ENCODE assay signal across 8 cellular contexts in genomic region chr20:45933231-45934045, GRCh38. TPM values are rescaled to one million over a fixed set of nuclear protein-coding genes. Genes with fewer than 3 reads are reported as not detected.
DNase-seq lines count a peak whose midpoint lies in the region; ATAC-seq, FAIRE-seq and TF ChIP-seq lines count a peak whose summit lies in the region.

No MANE protein-coding gene starts in this region.

- H3F3A ChIP-seq in DOHH2 (ENCODE audit: control insufficient read depth, insufficient read depth) = no peaks in the 10 kb centered on the region; the same call in 1 of the 2 replicates

- POLR2A ChIA-PET in endothelial cell of umbilical vein (lab: Charles Lee) = interaction anchor here (0.6 to 2.9 kb wide), 8 partner anchors 9 to 74 kb away, joined by 3 to 26 read pairs (median 10); partner anchors contain the start of genes CTSA, NEURL2, PLTP and ZSWIM1

- CTCF ChIA-PET in endothelial cell of umbilical vein (lab: Charles Lee) = interaction anchor here (0.8 to 4.9 kb wide), 10 partner anchors 9 to 110 kb away, joined by 3 to 50 read pairs (median 6); partner anchors contain the start of genes CTSA, NEURL2, PLTP and ZSWIM1

- H3K36me3 ChIP-seq in DOHH2 (ENCODE audit: control insufficient read depth, low read length) = peaks cover 29% of the 10 kb centered on the region
- H3K36me3 ChIP-seq in HUES6 (ENCODE audit: control insufficient read depth, insufficient read depth, low read length) = peaks cover 14% of the 10 kb centered on the region
- H3K36me3 ChIP-seq in endothelial cell of umbilical vein (ENCODE audit: control insufficient read depth in 2 of 2, extremely low read depth in 1 of 2, insufficient read depth in 2 of 2, low read length in 2 of 2) = peaks cover 3 to 7% of the 10 kb centered on the region in 2 experiments

- BruUV-seq in endothelial cell of umbilical vein (replicated peaks; lab: Mats Ljungman, UMichigan) = TSS peak; percentile 50

- H3K9me3 ChIP-seq in DOHH2 (ENCODE audit: control insufficient read depth, insufficient read depth, low read length) (no peaks in the 10 kb centered on the region), HUES6 (ENCODE audit: control insufficient read depth, insufficient read depth, low read depth, low read length) (no peaks in the 10 kb centered on the region), endothelial cell of umbilical vein (replicated peaks; ENCODE audit: control insufficient read depth, insufficient read depth, low read length) (no peaks in the 10 kb centered on the region)

- H3K4me2 ChIP-seq in DOHH2 (ENCODE audit: low read length) (peak overlapping the region; percentile 92), endothelial cell of umbilical vein (ENCODE audit: insufficient read depth, low read length) (peak overlapping the region; percentile 82)

- TF ChIP-seq CTCF in DOHH2 (IDR thresholded peaks at IDR 0.05; ENCODE audit: low read depth, low read length, poor library complexity, severe bottlenecking) (peak; percentile 56), endothelial cell of umbilical vein (IDR thresholded peaks at IDR 0.05; ENCODE audit: extremely low read depth in 1 of 2, insufficient read depth in 1 of 2, low read depth in 1 of 2, low read length in 2 of 2) (peak in 1 of 2 donors; percentile 35)

- H3K9ac ChIP-seq in HUES6 (ENCODE audit: low read length) = peak overlapping the region; percentile 100
- peak overlapping the region; percentile 98 for H3K9ac ChIP-seq in endothelial cell of umbilical vein (replicated peaks; ENCODE audit: extremely low read depth, insufficient read depth, low read length)

- peak; percentile 92 for FAIRE-seq in endothelial cell of umbilical vein (lab: Jason Lieb, UNC)

- DNase-seq in NOMO-1 treated with DMSO at 0.1 percent for 48 hours (lab: John Stamatoyannopoulos, UW; ENCODE audit: unreplicated experiment) = peak; percentile 68
- peak; percentile 81 for DNase-seq in activated CD8-positive, alpha-beta memory T cell treated with anti-CD3 and anti-CD28 coated beads, Interleukin-2, amount 50 U/mL, for 48 hours
- peak; percentile 67 for DNase-seq in endothelial cell of umbilical vein (ENCODE audit: low read depth, low spot score)
- DNase-seq in midbrain (lab: John Stamatoyannopoulos, UW) = peak; percentile 67
- DNase-seq in stimulated activated CD8-positive, alpha-beta memory T cell treated with anti-CD3 and anti-CD28 coated beads, Interleukin-4, amount 100 ng/mL, for 48 hours = peak; percentile 73

- H2AFZ ChIP-seq in endothelial cell of umbilical vein (ENCODE audit: low read depth, low read length) = no peak overlapping the region

- no peak for ATAC-seq in HG02571 (IDR thresholded peaks at IDR 0.05; ENCODE audit: unreplicated experiment)

- dilution Hi-C loops in endothelial cell of umbilical vein (cut with MboI; ENCODE audit: extremely low pct_ligation_motif_present, low sequenced_read_pairs) = no loop called here

- peak overlapping the region; percentile 81 for H3K4me3 ChIP-seq in DOHH2 (ENCODE audit: low read length)
- H3K4me3 ChIP-seq in HUES6 (ENCODE audit: low read depth, low read length) = peak overlapping the region; percentile 83
- H3K4me3 ChIP-seq in endothelial cell of umbilical vein (replicated peaks in 1 of 3; ENCODE audit: insufficient read depth in 1 of 3, low read depth in 1 of 3, low read length in 3 of 3) = peak overlapping the region; percentile 26 to 97 (median 84)

- H3K9me1 ChIP-seq in endothelial cell of umbilical vein (replicated peaks; ENCODE audit: control insufficient read depth, extremely low read depth, insufficient read depth, low read length) = no peaks in the 10 kb centered on the region

- H3K79me2 ChIP-seq in DOHH2 (ENCODE audit: control insufficient read depth, low read length) = peaks cover 47% of the 10 kb centered on the region
- H3K79me2 ChIP-seq in endothelial cell of umbilical vein (ENCODE audit: control insufficient read depth, insufficient read depth, low read length) = peaks cover 20% of the 10 kb centered on the region

- H3K27me3 ChIP-seq in DOHH2 (ENCODE audit: control insufficient read depth, low read length) (no peaks in the 10 kb centered on the region), HUES6 (ENCODE audit: control insufficient read depth, insufficient read depth, low read length) (no peaks in the 10 kb centered on the region), endothelial cell of umbilical vein (ENCODE audit: control insufficient read depth in 2 of 2, insufficient read depth in 2 of 2, low read length in 2 of 2) (no peaks in the 10 kb centered on the region)

- H3K4me1 ChIP-seq in DOHH2 (ENCODE audit: control insufficient read depth, low read length) (peaks cover 14% of the 10 kb centered on the region), HUES6 (ENCODE audit: control insufficient read depth, insufficient read depth, low read length) (peaks cover 25% of the 10 kb centered on the region), endothelial cell of umbilical vein (ENCODE audit: control insufficient read depth, extremely low read depth, insufficient read depth, low read length) (peaks cover 14% of the 10 kb centered on the region)

- H4K20me1 ChIP-seq in DOHH2 (ENCODE audit: control insufficient read depth, insufficient read depth, low read depth, low read length) (peaks cover 4% of the 10 kb centered on the region; the same call in 1 of the 2 replicates), endothelial cell of umbilical vein (replicated peaks; ENCODE audit: control insufficient read depth, extremely low read depth, insufficient read depth, low read length) (no peaks in the 10 kb centered on the region)

- H3K27ac ChIP-seq in DOHH2 (ENCODE audit: low read depth, low read length) (peak overlapping the region; percentile 73), HUES6 (ENCODE audit: low read depth, low read length) (peak overlapping the region; percentile 100), endothelial cell of umbilical vein (ENCODE audit: insufficient read depth, low read depth, low read length) (peak overlapping the region; percentile 89)

- H3K9me2 ChIP-seq in DOHH2 (replicated peaks; ENCODE audit: control insufficient read depth, low read length) = no peaks in the 10 kb centered on the region

- no peak for TF ChIP-seq POLR2A in endothelial cell of umbilical vein (IDR thresholded peaks at IDR 0.05; ENCODE audit: low read depth, low read length)

- intact Hi-C loops in endothelial cell of umbilical vein (cut with micrococcal nuclease) = loop anchor here (1.0 to 2.0 kb wide), 5 partner anchors 39 to 111 kb away; partner anchors contain the start of genes ACOT8, ZNF335, ZSWIM1 and ZSWIM3

TF ChIP-seq in endothelial cell of umbilical vein, 7 proteins besides CTCF, POLR2A, EP300 and RAD21 (continues in another document):
- TF ChIP-seq JUN (IDR thresholded peaks at IDR 0.05; ENCODE audit: borderline replicate concordance, insufficient read depth, insufficient read length, low read depth) (no peak), EZH2 (IDR thresholded peaks at IDR 0.05; ENCODE audit: borderline replicate concordance, low read depth, low read length, severe bottlenecking) (no peak)

RNA-seq across cellular contexts. Expression of gene PCIF1, which starts 1.0 kb away (rescaled TPM):
- total RNA-seq in endothelial cell of umbilical vein = 25.8 and 27.2 TPM in 2 replicates
- 26.4 and 27.6 TPM in 2 replicates for polyA plus RNA-seq in endothelial cell of umbilical vein
- polyA plus RNA-seq in endothelial cell of umbilical vein (2011; cell fraction: cytosol; rRNA removed) = 19.2 and 22.7 TPM in 2 replicates
- polyA plus RNA-seq in endothelial cell of umbilical vein (2011; cell fraction: nucleus; rRNA removed) = 32.7 and 35.6 TPM in 2 replicates
- polyA plus RNA-seq in endothelial cell of umbilical vein (2012) = 15.6 and 18.6 TPM in 2 replicates
- polyA minus RNA-seq in endothelial cell of umbilical vein = 17.2 and 28.9 TPM in 2 replicates
- polyA minus RNA-seq in endothelial cell of umbilical vein (2011; cell fraction: cytosol; rRNA and poly(A)+ RNA removed) = 22.8 TPM
- 32.5 and 34.5 TPM in 2 replicates for polyA minus RNA-seq in endothelial cell of umbilical vein (2011; cell fraction: nucleus; rRNA and poly(A)+ RNA removed)

RNA-seq across cellular contexts. Expression of gene PLTP, which starts 21.5 kb away (rescaled TPM):
- total RNA-seq in endothelial cell of umbilical vein = 61.9 and 62.1 TPM in 2 replicates
- polyA plus RNA-seq in endothelial cell of umbilical vein = 118 TPM in 2 replicates
- polyA plus RNA-seq in endothelial cell of umbilical vein (2011; cell fraction: cytosol; rRNA removed) = 70.8 and 89.9 TPM in 2 replicates
- 48.2 and 60.0 TPM in 2 replicates for polyA plus RNA-seq in endothelial cell of umbilical vein (2011; cell fraction: nucleus; rRNA removed)
- polyA plus RNA-seq in endothelial cell of umbilical vein (2012) = 71.4 and 133 TPM in 2 replicates
- polyA minus RNA-seq in endothelial cell of umbilical vein = 67.3 and 73.5 TPM in 2 replicates
- polyA minus RNA-seq in endothelial cell of umbilical vein (2011; cell fraction: cytosol; rRNA and poly(A)+ RNA removed) = 1.1 TPM
- polyA minus RNA-seq in endothelial cell of umbilical vein (2011; cell fraction: nucleus; rRNA and poly(A)+ RNA removed) = 19.4 and 23.8 TPM in 2 replicates

RNA-seq across cellular contexts. Expression of gene ZNF335, which starts 38.6 kb away (rescaled TPM):
- total RNA-seq in endothelial cell of umbilical vein = 22.8 and 23.9 TPM in 2 replicates
- 17.3 and 20.4 TPM in 2 replicates for polyA plus RNA-seq in endothelial cell of umbilical vein
- 8.5 and 11.3 TPM in 2 replicates for polyA plus RNA-seq in endothelial cell of umbilical vein (2011; cell fraction: cytosol; rRNA removed)
- 59.6 and 68.7 TPM in 2 replicates for polyA plus RNA-seq in endothelial cell of umbilical vein (2011; cell fraction: nucleus; rRNA removed)
- 9.2 and 10.8 TPM in 2 replicates for polyA plus RNA-seq in endothelial cell of umbilical vein (2012)
- 24.7 and 32.9 TPM in 2 replicates for polyA minus RNA-seq in endothelial cell of umbilical vein
- polyA minus RNA-seq in endothelial cell of umbilical vein (2011; cell fraction: cytosol; rRNA and poly(A)+ RNA removed) = 8.7 TPM
- 45.1 and 55.4 TPM in 2 replicates for polyA minus RNA-seq in endothelial cell of umbilical vein (2011; cell fraction: nucleus; rRNA and poly(A)+ RNA removed)

RNA-seq across cellular contexts. Expression of gene CTSA, which starts 42.3 kb away (rescaled TPM):
- total RNA-seq in endothelial cell of umbilical vein = 156 and 169 TPM in 2 replicates
- 409 and 427 TPM in 2 replicates for polyA plus RNA-seq in endothelial cell of umbilical vein
- 229 and 251 TPM in 2 replicates for polyA plus RNA-seq in endothelial cell of umbilical vein (2011; cell fraction: cytosol; rRNA removed)
- polyA plus RNA-seq in endothelial cell of umbilical vein (2011; cell fraction: nucleus; rRNA removed) = 482 and 635 TPM in 2 replicates
- polyA plus RNA-seq in endothelial cell of umbilical vein (2012) = 167 and 196 TPM in 2 replicates
- 209 and 279 TPM in 2 replicates for polyA minus RNA-seq in endothelial cell of umbilical vein
- polyA minus RNA-seq in endothelial cell of umbilical vein (2011; cell fraction: cytosol; rRNA and poly(A)+ RNA removed) = 73.4 TPM
- 132 and 133 TPM in 2 replicates for polyA minus RNA-seq in endothelial cell of umbilical vein (2011; cell fraction: nucleus; rRNA and poly(A)+ RNA removed)

RNA-seq across cellular contexts. Expression of gene NEURL2, which starts 42.4 kb away (rescaled TPM):
- 5.4 and 6.5 TPM in 2 replicates for total RNA-seq in endothelial cell of umbilical vein
- polyA plus RNA-seq in endothelial cell of umbilical vein = 2.8 and 4.5 TPM in 2 replicates
- polyA plus RNA-seq in endothelial cell of umbilical vein (2011; cell fraction: cytosol; rRNA removed) = 1.2 and 1.9 TPM in 2 replicates
- polyA plus RNA-seq in endothelial cell of umbilical vein (2011; cell fraction: nucleus; rRNA removed) = 4.6 and 5.5 TPM in 2 replicates
- polyA plus RNA-seq in endothelial cell of umbilical vein (2012) = 0.95 and 1.7 TPM in 2 replicates
- 0.68 TPM in 1 of 2 replicates, not detected in the other for polyA minus RNA-seq in endothelial cell of umbilical vein
- 1.3 TPM for polyA minus RNA-seq in endothelial cell of umbilical vein (2011; cell fraction: cytosol; rRNA and poly(A)+ RNA removed)
- polyA minus RNA-seq in endothelial cell of umbilical vein (2011; cell fraction: nucleus; rRNA and poly(A)+ RNA removed) = 2.2 and 5.2 TPM in 2 replicates
